ENCODE assay signal across 8 cellular contexts in genomic region chr1:36248250-36248894, GRCh38. TPM values are rescaled to one million over a fixed set of nuclear protein-coding genes. Genes with fewer than 3 reads are reported as not detected.
DNase-seq lines count a peak whose midpoint lies in the region; ATAC-seq and TF ChIP-seq lines count a peak whose summit lies in the region.

No MANE protein-coding gene starts in this region.

- POLR2A ChIA-PET in Panc1 (lab: Charles Lee): no interaction called here

- TF ChIP-seq CTCF in Calu3 (IDR thresholded peaks at IDR 0.05; ENCODE audit: unreplicated experiment) (no peak), Panc1 (IDR thresholded peaks at IDR 0.05) (no peak), epithelial cell of proximal tubule (conservative IDR thresholded peaks at IDR 0.05; ENCODE audit: low read depth, low read length) (no peak)

- peak; percentile 89 for ATAC-seq in Panc1

- H3K27me3 Mint-ChIP-seq in Calu3 (ENCODE audit: unreplicated experiment): no peaks in the 10 kb centered on the region

- H3K9me3 ChIP-seq in Panc1 (ENCODE audit: control insufficient read depth, insufficient read depth, low read depth, low read length): no peaks in the 10 kb centered on the region
- no peaks in the 10 kb centered on the region for H3K9me3 ChIP-seq in trophoblast cell (ENCODE audit: insufficient read depth, low read depth, low read length)

- H2BK12ac ChIP-seq in trophoblast cell (ENCODE audit: low read length): no peak overlapping the region

- H3K18ac ChIP-seq in trophoblast cell (ENCODE audit: low read length): no peak overlapping the region

- intact Hi-C loops in Calu3 (cut with micrococcal nuclease; ENCODE audit: unreplicated experiment) (loop anchor here (5.0 kb wide), 1 partner anchor 34 kb away; no protein-coding TSS in a partner anchor), Panc1 (cut with micrococcal nuclease; ENCODE audit: unreplicated experiment) (no loop called here)

- no TSS peak for BruUV-seq in Calu3 (replicated peaks; lab: Mats Ljungman, UMichigan)
- BruUV-seq in Panc1 (replicated peaks; lab: Mats Ljungman, UMichigan): no TSS peak

- no peaks in the 10 kb centered on the region for H3K79me1 ChIP-seq in trophoblast cell (ENCODE audit: low read length)

- H3K4me2 ChIP-seq in trophoblast cell (ENCODE audit: low read length): no peak overlapping the region

- H3K14ac ChIP-seq in trophoblast cell (ENCODE audit: low read length): no peak overlapping the region

- no CpG with 5 or more reads among the region's 4 CpGs for WGBS in trophoblast cell (ENCODE audit: extremely low coverage, insufficient coverage, insufficient read length)

- H3K9me3 Mint-ChIP-seq in Calu3 (ENCODE audit: low read depth, unreplicated experiment): no peaks in the 10 kb centered on the region

- H3K27me3 ChIP-seq in Panc1 (ENCODE audit: control insufficient read depth, insufficient read depth, low read length) (no peaks in the 10 kb centered on the region), trophoblast cell (ENCODE audit: insufficient read depth, low read length) (no peaks in the 10 kb centered on the region)

- in situ Hi-C loops in Panc1 (cut with HindIII; ENCODE audit: low pct_unique_long_range_greater_than_20kb, low sequenced_read_pairs): no loop called here

- peaks cover 15% of the 10 kb centered on the region for H3K79me2 ChIP-seq in trophoblast cell (ENCODE audit: control insufficient read depth, insufficient read depth, low read length, poor library complexity)

- H2BK120ac ChIP-seq in trophoblast cell (ENCODE audit: insufficient read depth, low read length, poor library complexity): no peak overlapping the region

- H2AK5ac ChIP-seq in trophoblast cell (ENCODE audit: low read length): no peak overlapping the region

- no peak overlapping the region for H2BK5ac ChIP-seq in trophoblast cell (ENCODE audit: low read depth, low read length, poor library complexity)

- no peak overlapping the region for H4K12ac ChIP-seq in trophoblast cell (ENCODE audit: low read depth, low read length)

- no peak overlapping the region for H4K91ac ChIP-seq in trophoblast cell (ENCODE audit: low read depth, low read length)

- CTCF ChIA-PET in Calu3 (lab: Charles Lee) (interaction anchor here (0.6 to 1.1 kb wide), 5 partner anchors 10 to 114 kb away, joined by 3 to 11 read pairs (median 4); partner anchors contain the start of gene THRAP3), Panc1 (lab: Charles Lee) (no interaction called here)

- H3K4ac ChIP-seq in trophoblast cell (ENCODE audit: low read depth, low read length): peak overlapping the region; percentile 75

- H3K27ac ChIP-seq in Panc1 (ENCODE audit: low read length): peak overlapping the region; percentile 36
- no peak overlapping the region for H3K27ac ChIP-seq in trophoblast cell (ENCODE audit: low read depth, low read length)

- H3K23ac ChIP-seq in trophoblast cell (ENCODE audit: low read length): no peak overlapping the region

- H3K36me3 Mint-ChIP-seq in Calu3 (ENCODE audit: insufficient read depth, unreplicated experiment): peaks cover 36% of the 10 kb centered on the region

- peak; percentile 66 for DNase-seq in Calu3
- peak; percentile 77 for DNase-seq in Panc1 (ENCODE audit: low read depth, low spot score)
- peak; percentile 72 for DNase-seq in epithelial cell of proximal tubule (ENCODE audit: low read depth)
- DNase-seq in trophoblast cell: peak; percentile 82
- DNase-seq in NCI-H1436 (lab: John Stamatoyannopoulos, UW): no peak
- no peak for DNase-seq in superior temporal gyrus (ENCODE audit: extremely low spot score)
- DNase-seq in activated CD4-positive, CD25-positive, alpha-beta regulatory T cell treated with anti-CD3 and anti-CD28 coated beads, Interleukin-2, amount 50 U/mL, for 72 hours: no peak
- no peak for DNase-seq in NCI-H1048 (lab: John Stamatoyannopoulos, UW)

- no peak overlapping the region for H4K8ac ChIP-seq in trophoblast cell (ENCODE audit: low read depth, low read length)

- peak overlapping the region; percentile 97 for H3K27ac Mint-ChIP-seq in Calu3 (ENCODE audit: unreplicated experiment)

- no peak overlapping the region for H3K9ac ChIP-seq in trophoblast cell (ENCODE audit: low read length)

- H3K36me3 ChIP-seq in Panc1 (ENCODE audit: control insufficient read depth, insufficient read depth, low read length) (no peaks in the 10 kb centered on the region; the same call in 1 of the 2 replicates), trophoblast cell (ENCODE audit: control insufficient read depth in 1 of 2, insufficient read depth in 2 of 2, low read length in 2 of 2) (peaks cover 0 to 1% of the 10 kb centered on the region in 2 experiments)

- H3K4me1 Mint-ChIP-seq in Calu3 (ENCODE audit: low read depth, unreplicated experiment): peaks cover 31% of the 10 kb centered on the region

- peaks cover 35% of the 10 kb centered on the region for H3K4me1 ChIP-seq in Panc1 (ENCODE audit: control insufficient read depth, insufficient read depth, low read length)
- peaks cover 0 to 2% of the 10 kb centered on the region in 2 experiments for H3K4me1 ChIP-seq in trophoblast cell (ENCODE audit: control insufficient read depth in 1 of 2, insufficient read depth in 2 of 2, low read length in 2 of 2)

- peak overlapping the region; percentile 43 for H3K4me3 Mint-ChIP-seq in Calu3 (ENCODE audit: low read depth, unreplicated experiment)

- H3K4me3 ChIP-seq in Panc1 (ENCODE audit: low read depth in 2 of 2, low read length in 2 of 2) (no peak overlapping the region), epithelial cell of proximal tubule (ENCODE audit: low read depth, low read length) (no peak overlapping the region), trophoblast cell (ENCODE audit: low read depth, low read length) (no peak overlapping the region)

- no peak overlapping the region for H2AFZ ChIP-seq in trophoblast cell (ENCODE audit: insufficient read depth, low read length, poor library complexity)

RNA-seq across cellular contexts. Expression of gene THRAP3, which starts 24.1 kb away (rescaled TPM):
- total RNA-seq in Calu3 (2022) (97.5 and 99.4 TPM in 2 replicates), Panc1 (2021; ENCODE audit: unreplicated experiment) (114 TPM), epithelial cell of proximal tubule (62.9 and 96.6 TPM in 2 replicates)
- polyA plus RNA-seq in Panc1 (2012; ENCODE audit: insufficient read length): 54.8 TPM
- polyA plus RNA-seq in trophoblast cell (2013): 95.1 and 102 TPM in 2 replicates

RNA-seq across cellular contexts. Expression of gene SH3D21, which starts 57.8 kb away (rescaled TPM):
- 12.1 and 13.2 TPM in 2 replicates for total RNA-seq in Calu3 (2022)
- total RNA-seq in Panc1 (2021; ENCODE audit: unreplicated experiment): 18.9 TPM
- 19.9 TPM for polyA plus RNA-seq in Panc1 (2012; ENCODE audit: insufficient read length)
- total RNA-seq in epithelial cell of proximal tubule: 4.0 and 20.3 TPM in 2 replicates
- polyA plus RNA-seq in trophoblast cell (2013): 14.7 and 15.0 TPM in 2 replicates

Comparison
In these comparisons a context has a peak if more than half of its experiments do, and no peak if none do; other contexts are left out.
1. DNase-seq: peak in Calu3 (single experiment), Panc1 (single experiment), epithelial cell of proximal tubule (single experiment) and trophoblast cell (2 of 2); none in NCI-H1436 (single experiment), superior temporal gyrus (single experiment), activated CD4-positive, CD25-positive, alpha-beta regulatory T cell treated with anti-CD3 and anti-CD28 coated beads, Interleukin-2, amount 50 U/mL, for 72 hours (single experiment) and NCI-H1048 (single experiment).